Comparison of ENCODE assay signal across 13 cellular contexts in genomic region chr17:47852113-47852949, GRCh38. TPM values are rescaled to one million over a fixed set of nuclear protein-coding genes. Genes with fewer than 3 reads are reported as not detected.
DNase-seq lines count a peak whose midpoint lies in the region; ATAC-seq, FAIRE-seq and TF ChIP-seq lines count a peak whose summit lies in the region.
"Had no signal": no experiment of that assay in that cellular context is flagged by ENCODE, and none has a peak within 500 bp of the region (broad histone marks: within the 10 kb centered on the region; RNA-seq: fewer than 3 reads in every experiment).

No MANE protein-coding gene starts in this region.

- TF ChIP-seq EP300 in HepG2 (IDR thresholded peaks at IDR 0.05; ENCODE audit: low read depth in 2 of 2, low read length in 2 of 2) (no peak), HepG2 (CRISPR knock-in tag; IDR thresholded peaks at IDR 0.05; ENCODE audit: borderline replicate concordance) (no peak), stomach (IDR thresholded peaks at IDR 0.05) (no peak)

- H3K79me2 ChIP-seq in astrocyte (ENCODE audit: insufficient read depth, low read length) (no peaks in the 10 kb centered on the region), HepG2 (ENCODE audit: insufficient read depth, low read length) (no peaks in the 10 kb centered on the region)

- H3K4me2 ChIP-seq in astrocyte (ENCODE audit: low read length) (peak overlapping the region; percentile 63), HepG2 (ENCODE audit: low read depth, low read length) (no peak overlapping the region)
- H3K4me2 ChIP-seq: KMS-11 had no signal

- no peak overlapping the region for H3K27ac Mint-ChIP-seq in stimulated activated naive CD8-positive, alpha-beta T cell treated with anti-CD3 and anti-CD28 coated beads, Interleukin-15, Interleukin-2, amounts not matched to agents 100 ng/mL and 50 ng/mL, for 24 hours
- H3K27ac Mint-ChIP-seq in astrocyte (ENCODE audit: unreplicated experiment) = no peak overlapping the region

- H3K36me3 Mint-ChIP-seq in stimulated activated naive CD8-positive, alpha-beta T cell treated with anti-CD3 and anti-CD28 coated beads, Interleukin-15, Interleukin-2, amounts not matched to agents 100 ng/mL and 50 ng/mL, for 24 hours (ENCODE audit: low read depth) = no peaks in the 10 kb centered on the region
- H3K36me3 Mint-ChIP-seq in astrocyte (ENCODE audit: low read depth, unreplicated experiment) = peaks cover 3% of the 10 kb centered on the region

- intact Hi-C loops in HepG2 (cut with micrococcal nuclease; ENCODE audit: unreplicated experiment) (no loop called here), stomach (cut with DNase I; ENCODE audit: low total_unique reads) (no loop called here)

- WGBS in HepG2 (ENCODE audit: low lambda C conversion rate) = 68% methylated on average over 32 of the region's 32 CpGs
- WGBS in stomach, 5 donors = 19 to 41% (median 23%) methylated on average over 32 of the region's 32 CpGs

- H2AFZ ChIP-seq in astrocyte (ENCODE audit: low read depth, low read length) (no peak overlapping the region), HepG2 (ENCODE audit: low read length) (no peak overlapping the region)

- no peaks in the 10 kb centered on the region for H4K20me1 ChIP-seq in astrocyte (ENCODE audit: insufficient read depth, low read length)
- no peaks in the 10 kb centered on the region for H4K20me1 ChIP-seq in HepG2 (ENCODE audit: insufficient read depth, low read length)

- POLR2A ChIA-PET in HepG2 (lab: Yijun Ruan, JAX) = interaction anchor here (2.8 kb wide), 1 partner anchor 43 kb away, joined by 28 read pairs; the partner anchor contains the start of gene SP2

- peaks cover 82% of the 10 kb centered on the region for H3K27me3 Mint-ChIP-seq in stimulated activated naive CD8-positive, alpha-beta T cell treated with anti-CD3 and anti-CD28 coated beads, Interleukin-15, Interleukin-2, amounts not matched to agents 100 ng/mL and 50 ng/mL, for 24 hours
- peaks cover 69% of the 10 kb centered on the region for H3K27me3 Mint-ChIP-seq in astrocyte (ENCODE audit: low read depth, unreplicated experiment)

- no peak for FAIRE-seq in astrocyte (lab: Jason Lieb, UNC)
- no peak for FAIRE-seq in HepG2 (lab: Jason Lieb, UNC)

- no peak for TF ChIP-seq RAD21 in HepG2 (CRISPR knock-in tag; IDR thresholded peaks at IDR 0.05)

- H3K4me1 Mint-ChIP-seq in stimulated activated naive CD8-positive, alpha-beta T cell treated with anti-CD3 and anti-CD28 coated beads, Interleukin-15, Interleukin-2, amounts not matched to agents 100 ng/mL and 50 ng/mL, for 24 hours (ENCODE audit: low read depth) = peaks cover 16% of the 10 kb centered on the region
- H3K4me1 Mint-ChIP-seq in astrocyte (ENCODE audit: low read depth, unreplicated experiment) = peaks cover 10% of the 10 kb centered on the region

- in situ Hi-C loops in HepG2 (cut with HindIII; ENCODE audit: extremely low pct_ligation_motif_present, low pct_unique_long_range_greater_than_20kb) = no loop called here

- H3K9me3 ChIP-seq in astrocyte (ENCODE audit: insufficient read depth, low read depth, low read length) = no peaks in the 10 kb centered on the region
- no peaks in the 10 kb centered on the region for H3K9me3 ChIP-seq in HepG2 (ENCODE audit: low read length)
- H3K9me3 ChIP-seq in stomach = no peaks in the 10 kb centered on the region

- H3K27me3 ChIP-seq in astrocyte (ENCODE audit: insufficient read depth, low read length) (peaks cover 76% of the 10 kb centered on the region), HepG2 (ENCODE audit: control insufficient read depth in 1 of 2, insufficient read depth in 2 of 2, low read length in 2 of 2) (peaks cover 19 to 81% of the 10 kb centered on the region in 2 experiments), stomach (peaks cover 33 to 100% (median 96%) of the 10 kb centered on the region in 3 donors)

- TF ChIP-seq POLR2A in HepG2 (IDR thresholded peaks at IDR 0.05; ENCODE audit: insufficient read depth in 1 of 2, low read depth in 2 of 2, low read length in 2 of 2) = no peak
- no peak for TF ChIP-seq POLR2A in stomach (IDR thresholded peaks at IDR 0.05)

- BruUV-seq in HepG2 (replicated peaks; lab: Mats Ljungman, UMichigan) = no TSS peak

- H3K9me3 Mint-ChIP-seq in stimulated activated naive CD8-positive, alpha-beta T cell treated with anti-CD3 and anti-CD28 coated beads, Interleukin-15, Interleukin-2, amounts not matched to agents 100 ng/mL and 50 ng/mL, for 24 hours = no peaks in the 10 kb centered on the region
- H3K9me3 Mint-ChIP-seq in astrocyte (ENCODE audit: unreplicated experiment) = no peaks in the 10 kb centered on the region

- H3K9ac ChIP-seq in astrocyte (ENCODE audit: low read length) = no peak overlapping the region
- no peak overlapping the region for H3K9ac ChIP-seq in HepG2 (ENCODE audit: insufficient read depth, low read depth, low read length)
- H3K9ac ChIP-seq: KMS-11 had no signal

- peaks cover 18% of the 10 kb centered on the region for H3K4me1 ChIP-seq in astrocyte (ENCODE audit: insufficient read depth, low read length)
- peaks cover 12% of the 10 kb centered on the region for H3K4me1 ChIP-seq in HepG2 (ENCODE audit: insufficient read depth, low read length)
- peaks cover 24 to 34% (median 28%) of the 10 kb centered on the region in 4 donors for H3K4me1 ChIP-seq in stomach

- H3K27ac ChIP-seq in astrocyte (ENCODE audit: low read depth, low read length) (no peak overlapping the region), HepG2 (ENCODE audit: extremely low read length, insufficient read depth, low read length) (no peak overlapping the region), stomach (no peak overlapping the region)
- H3K27ac ChIP-seq: dorsolateral prefrontal cortex, KMS-11, PC-9 had no signal

- CTCF ChIA-PET in HepG2 (lab: Yijun Ruan, JAX; ENCODE audit: low intra/inter-chr PET ratio, low total read pairs) = no interaction called here

- H3K4me3 ChIP-seq in astrocyte (ENCODE audit: insufficient read depth, low read depth, low read length) (no peak overlapping the region), HepG2 (replicated peaks in 1 of 3; ENCODE audit: insufficient read depth in 1 of 3, low read depth in 2 of 3, low read length in 3 of 3) (no peak overlapping the region), stomach (no peak overlapping the region)

- no peaks in the 10 kb centered on the region for H3K36me3 ChIP-seq in astrocyte (ENCODE audit: insufficient read depth, low read length)
- no peaks in the 10 kb centered on the region for H3K36me3 ChIP-seq in HepG2 (replicated peaks in 1 of 2; ENCODE audit: control insufficient read depth in 1 of 2, insufficient read depth in 2 of 2, low read length in 2 of 2)
- no peaks in the 10 kb centered on the region for H3K36me3 ChIP-seq in stomach

- ATAC-seq in stimulated activated naive CD8-positive, alpha-beta T cell treated with anti-CD3 and anti-CD28 coated beads, Interleukin-15, Interleukin-2, amounts not matched to agents 100 U/mL and 50 U/mL, for 24 hours = no peak
- ATAC-seq in HepG2 (no peak), GM21717 (IDR thresholded peaks at IDR 0.05; ENCODE audit: unreplicated experiment) (no peak), HG03108 (IDR thresholded peaks at IDR 0.05; ENCODE audit: unreplicated experiment) (no peak)

- no peak for TF ChIP-seq CTCF in astrocyte (IDR thresholded peaks at IDR 0.05; ENCODE audit: insufficient read depth, low read depth, low read length)
- no peak for TF ChIP-seq CTCF in HepG2 (CRISPR knock-in tag; IDR thresholded peaks at IDR 0.05)
- TF ChIP-seq CTCF in stomach (IDR thresholded peaks at IDR 0.05) = no peak

- no peak for DNase-seq in stimulated activated naive CD8-positive, alpha-beta T cell treated with anti-CD3 and anti-CD28 coated beads, Interleukin-15, Interleukin-2, amounts not matched to agents 100 U/mL and 50 U/mL, for 24 hours
- DNase-seq in astrocyte (ENCODE audit: low read depth) (no peak), HepG2 (ENCODE audit: low spot score) (no peak), stomach (no peak), NCI-H82 (lab: John Stamatoyannopoulos, UW) (no peak)
- DNase-seq: dorsolateral prefrontal cortex; PC-9; stimulated activated CD8-positive, alpha-beta memory T cell treated with anti-CD3 and anti-CD28 coated beads, Interleukin-4, amount 100 ng/mL, for 48 hours; T-helper 9 cell had no signal

- H3K4me3 Mint-ChIP-seq in stimulated activated naive CD8-positive, alpha-beta T cell treated with anti-CD3 and anti-CD28 coated beads, Interleukin-15, Interleukin-2, amounts not matched to agents 100 ng/mL and 50 ng/mL, for 24 hours = peak overlapping the region; percentile 49
- peak overlapping the region; percentile 60 for H3K4me3 Mint-ChIP-seq in astrocyte (ENCODE audit: unreplicated experiment)

RNA-seq across cellular contexts. Expression of gene SP6, which starts 1.4 kb away (rescaled TPM):
- 1.3 and 1.6 TPM in 2 replicates for total RNA-seq in astrocyte
- 0.07 TPM in 1 of 2 replicates, not detected in the other for total RNA-seq in HepG2 (2016; rRNA removed; fragmentation: Illumina TruSeq; extraction: Trizol)
- total RNA-seq in HepG2 (2016; cell fraction: cytosol; rRNA removed; fragmentation: Illumina TruSeq; extraction: Trizol; ENCODE audit: low read depth) = not detected in 2 replicates
- total RNA-seq in HepG2 (2016; cell fraction: insoluble cytoplasmic fraction; rRNA removed; fragmentation: Illumina TruSeq; extraction: Trizol) = 0.04 TPM in 1 of 2 replicates, not detected in the other
- 0.03 and 0.10 TPM in 2 replicates for total RNA-seq in HepG2 (2016; cell fraction: membrane; rRNA removed; fragmentation: Illumina TruSeq; extraction: Trizol)
- total RNA-seq in HepG2 (2016; cell fraction: nucleus; rRNA removed; fragmentation: Illumina TruSeq; extraction: Trizol) = not detected in 2 replicates
- 0.07 and 0.09 TPM in 2 replicates for polyA plus RNA-seq in HepG2 (2011; rRNA removed)
- polyA plus RNA-seq in HepG2 (2011; cell fraction: cytosol; rRNA removed) = 0.05 and 0.07 TPM in 2 replicates
- polyA plus RNA-seq in HepG2 (2011; cell fraction: nucleus; rRNA removed) = 0.19 and 0.28 TPM in 2 replicates
- polyA plus RNA-seq in HepG2 (2012) = 0.09 TPM in 2 replicates
- not detected in 2 replicates for polyA plus RNA-seq in HepG2 (2016; cell fraction: cytosol; fragmentation: Illumina TruSeq; extraction: Trizol; ENCODE audit: low read depth)
- polyA plus RNA-seq in HepG2 (2016; cell fraction: insoluble cytoplasmic fraction; fragmentation: Illumina TruSeq; extraction: Trizol; ENCODE audit: low read depth) = 0.09 TPM in 1 of 2 replicates, not detected in the other
- polyA plus RNA-seq in HepG2 (2016; cell fraction: membrane; fragmentation: Illumina TruSeq; extraction: Trizol; ENCODE audit: low read depth) = not detected in 2 replicates
- polyA plus RNA-seq in HepG2 (2016; cell fraction: nucleus; fragmentation: Illumina TruSeq; extraction: Trizol; ENCODE audit: insufficient read depth, low read depth) = 0.15 and 0.19 TPM in 2 replicates
- 0.04 and 0.05 TPM in 2 replicates for polyA minus RNA-seq in HepG2 (2011; rRNA and poly(A)+ RNA removed; ENCODE audit: low replicate concordance)
- not detected in 2 replicates for polyA minus RNA-seq in HepG2 (2011; cell fraction: cytosol; rRNA and poly(A)+ RNA removed)
- polyA minus RNA-seq in HepG2 (2011; cell fraction: nucleus; rRNA and poly(A)+ RNA removed) = not detected in 2 replicates
- 1 to 10 TPM in 1 of 5 donors, under 1 TPM in 1, not detected in 3; 0.92 to 3.0 TPM for total RNA-seq in stomach
- under 1 TPM; 0.31 to 0.38 (median 0.31) TPM for polyA plus RNA-seq in stomach

RNA-seq across cellular contexts. Expression of gene SCRN2, which starts 11.3 kb away (rescaled TPM):
- 17.5 and 19.4 TPM in 2 replicates for total RNA-seq in astrocyte
- total RNA-seq in HepG2 (2016; rRNA removed; fragmentation: Illumina TruSeq; extraction: Trizol) = 15.0 and 29.5 TPM in 2 replicates
- total RNA-seq in HepG2 (2016; cell fraction: cytosol; rRNA removed; fragmentation: Illumina TruSeq; extraction: Trizol; ENCODE audit: low read depth) = 14.0 and 15.6 TPM in 2 replicates
- 14.9 and 29.8 TPM in 2 replicates for total RNA-seq in HepG2 (2016; cell fraction: insoluble cytoplasmic fraction; rRNA removed; fragmentation: Illumina TruSeq; extraction: Trizol)
- total RNA-seq in HepG2 (2016; cell fraction: membrane; rRNA removed; fragmentation: Illumina TruSeq; extraction: Trizol) = 9.4 and 10.4 TPM in 2 replicates
- 38.4 and 39.4 TPM in 2 replicates for total RNA-seq in HepG2 (2016; cell fraction: nucleus; rRNA removed; fragmentation: Illumina TruSeq; extraction: Trizol)
- polyA plus RNA-seq in HepG2 (2011; rRNA removed) = 21.7 and 28.6 TPM in 2 replicates
- 12.8 and 18.6 TPM in 2 replicates for polyA plus RNA-seq in HepG2 (2011; cell fraction: cytosol; rRNA removed)
- polyA plus RNA-seq in HepG2 (2011; cell fraction: nucleus; rRNA removed) = 254 and 255 TPM in 2 replicates
- polyA plus RNA-seq in HepG2 (2012) = 16.2 and 19.4 TPM in 2 replicates
- 2.8 and 3.6 TPM in 2 replicates for polyA plus RNA-seq in HepG2 (2016; cell fraction: cytosol; fragmentation: Illumina TruSeq; extraction: Trizol; ENCODE audit: low read depth)
- 11.1 and 13.6 TPM in 2 replicates for polyA plus RNA-seq in HepG2 (2016; cell fraction: insoluble cytoplasmic fraction; fragmentation: Illumina TruSeq; extraction: Trizol; ENCODE audit: low read depth)
- polyA plus RNA-seq in HepG2 (2016; cell fraction: membrane; fragmentation: Illumina TruSeq; extraction: Trizol; ENCODE audit: low read depth) = 4.4 and 5.4 TPM in 2 replicates
- polyA plus RNA-seq in HepG2 (2016; cell fraction: nucleus; fragmentation: Illumina TruSeq; extraction: Trizol; ENCODE audit: insufficient read depth, low read depth) = 76.0 and 78.1 TPM in 2 replicates
- polyA minus RNA-seq in HepG2 (2011; rRNA and poly(A)+ RNA removed; ENCODE audit: low replicate concordance) = 22.3 and 32.7 TPM in 2 replicates
- polyA minus RNA-seq in HepG2 (2011; cell fraction: cytosol; rRNA and poly(A)+ RNA removed) = 4.6 and 7.0 TPM in 2 replicates
- polyA minus RNA-seq in HepG2 (2011; cell fraction: nucleus; rRNA and poly(A)+ RNA removed) = 42.1 and 48.9 TPM in 2 replicates
- total RNA-seq in stomach = 10 to 100 TPM in 4 of 5 donors, 1 to 10 TPM in 1; 7.0 to 44.9 (median 22.2) TPM
- 10 to 100 TPM; 30.5 to 38.3 (median 32.1) TPM for polyA plus RNA-seq in stomach

RNA-seq across cellular contexts. Expression of gene LRRC46, which starts 20.9 kb away (rescaled TPM):
- total RNA-seq in astrocyte = 0.30 and 0.62 TPM in 2 replicates
- total RNA-seq in HepG2 (2016; rRNA removed; fragmentation: Illumina TruSeq; extraction: Trizol) = 0.09 and 0.13 TPM in 2 replicates
- 0.26 TPM in 1 of 2 replicates, not detected in the other for total RNA-seq in HepG2 (2016; cell fraction: cytosol; rRNA removed; fragmentation: Illumina TruSeq; extraction: Trizol; ENCODE audit: low read depth)
- 0.15 and 0.22 TPM in 2 replicates for total RNA-seq in HepG2 (2016; cell fraction: insoluble cytoplasmic fraction; rRNA removed; fragmentation: Illumina TruSeq; extraction: Trizol)
- total RNA-seq in HepG2 (2016; cell fraction: membrane; rRNA removed; fragmentation: Illumina TruSeq; extraction: Trizol) = 0.14 TPM in 1 of 2 replicates, not detected in the other
- 0.43 TPM in 1 of 2 replicates, not detected in the other for total RNA-seq in HepG2 (2016; cell fraction: nucleus; rRNA removed; fragmentation: Illumina TruSeq; extraction: Trizol)
- polyA plus RNA-seq in HepG2 (2011; rRNA removed) = 0.09 and 0.16 TPM in 2 replicates
- polyA plus RNA-seq in HepG2 (2011; cell fraction: cytosol; rRNA removed) = 0.15 and 0.18 TPM in 2 replicates
- 0.19 and 0.42 TPM in 2 replicates for polyA plus RNA-seq in HepG2 (2011; cell fraction: nucleus; rRNA removed)
- 0.70 and 0.75 TPM in 2 replicates for polyA plus RNA-seq in HepG2 (2012)
- 0.11 and 0.22 TPM in 2 replicates for polyA plus RNA-seq in HepG2 (2016; cell fraction: cytosol; fragmentation: Illumina TruSeq; extraction: Trizol; ENCODE audit: low read depth)
- 0.35 and 0.46 TPM in 2 replicates for polyA plus RNA-seq in HepG2 (2016; cell fraction: insoluble cytoplasmic fraction; fragmentation: Illumina TruSeq; extraction: Trizol; ENCODE audit: low read depth)
- 0.23 TPM in 2 replicates for polyA plus RNA-seq in HepG2 (2016; cell fraction: membrane; fragmentation: Illumina TruSeq; extraction: Trizol; ENCODE audit: low read depth)
- polyA plus RNA-seq in HepG2 (2016; cell fraction: nucleus; fragmentation: Illumina TruSeq; extraction: Trizol; ENCODE audit: insufficient read depth, low read depth) = 0.43 and 0.74 TPM in 2 replicates
- polyA minus RNA-seq in HepG2 (2011; rRNA and poly(A)+ RNA removed; ENCODE audit: low replicate concordance) = 0.46 and 1.2 TPM in 2 replicates
- polyA minus RNA-seq in HepG2 (2011; cell fraction: cytosol; rRNA and poly(A)+ RNA removed) = 0.44 and 0.59 TPM in 2 replicates
- polyA minus RNA-seq in HepG2 (2011; cell fraction: nucleus; rRNA and poly(A)+ RNA removed) = 0.62 TPM in 1 of 2 replicates, not detected in the other
- not detected for total RNA-seq in stomach
- polyA plus RNA-seq in stomach = under 1 TPM; 0.31 to 0.75 (median 0.48) TPM

RNA-seq across cellular contexts. Expression of gene MRPL10, which starts 21.0 kb away (rescaled TPM):
- 29.8 and 33.2 TPM in 2 replicates for total RNA-seq in astrocyte
- total RNA-seq in HepG2 (2016; rRNA removed; fragmentation: Illumina TruSeq; extraction: Trizol) = 56.7 and 59.7 TPM in 2 replicates
- total RNA-seq in HepG2 (2016; cell fraction: cytosol; rRNA removed; fragmentation: Illumina TruSeq; extraction: Trizol; ENCODE audit: low read depth) = 23.2 and 23.8 TPM in 2 replicates
- 54.4 and 59.8 TPM in 2 replicates for total RNA-seq in HepG2 (2016; cell fraction: insoluble cytoplasmic fraction; rRNA removed; fragmentation: Illumina TruSeq; extraction: Trizol)
- 57.6 and 61.5 TPM in 2 replicates for total RNA-seq in HepG2 (2016; cell fraction: membrane; rRNA removed; fragmentation: Illumina TruSeq; extraction: Trizol)
- total RNA-seq in HepG2 (2016; cell fraction: nucleus; rRNA removed; fragmentation: Illumina TruSeq; extraction: Trizol) = 27.0 and 27.8 TPM in 2 replicates
- polyA plus RNA-seq in HepG2 (2011; rRNA removed) = 149 and 157 TPM in 2 replicates
- 163 and 193 TPM in 2 replicates for polyA plus RNA-seq in HepG2 (2011; cell fraction: cytosol; rRNA removed)
- 84.2 and 97.9 TPM in 2 replicates for polyA plus RNA-seq in HepG2 (2011; cell fraction: nucleus; rRNA removed)
- 98.1 and 124 TPM in 2 replicates for polyA plus RNA-seq in HepG2 (2012)
- 32.0 and 36.2 TPM in 2 replicates for polyA plus RNA-seq in HepG2 (2016; cell fraction: cytosol; fragmentation: Illumina TruSeq; extraction: Trizol; ENCODE audit: low read depth)
- polyA plus RNA-seq in HepG2 (2016; cell fraction: insoluble cytoplasmic fraction; fragmentation: Illumina TruSeq; extraction: Trizol; ENCODE audit: low read depth) = 90.1 and 104 TPM in 2 replicates
- 63.3 and 69.4 TPM in 2 replicates for polyA plus RNA-seq in HepG2 (2016; cell fraction: membrane; fragmentation: Illumina TruSeq; extraction: Trizol; ENCODE audit: low read depth)
- 52.7 and 55.5 TPM in 2 replicates for polyA plus RNA-seq in HepG2 (2016; cell fraction: nucleus; fragmentation: Illumina TruSeq; extraction: Trizol; ENCODE audit: insufficient read depth, low read depth)
- polyA minus RNA-seq in HepG2 (2011; rRNA and poly(A)+ RNA removed; ENCODE audit: low replicate concordance) = 135 and 309 TPM in 2 replicates
- 101 and 106 TPM in 2 replicates for polyA minus RNA-seq in HepG2 (2011; cell fraction: cytosol; rRNA and poly(A)+ RNA removed)
- polyA minus RNA-seq in HepG2 (2011; cell fraction: nucleus; rRNA and poly(A)+ RNA removed) = 28.0 and 36.1 TPM in 2 replicates
- total RNA-seq in stomach = 10 to 100 TPM in 4 of 5 donors, 1 to 10 TPM in 1; 7.8 to 85.2 (median 24.6) TPM
- 10 to 100 TPM; 37.1 to 69.7 (median 38.1) TPM for polyA plus RNA-seq in stomach

RNA-seq across cellular contexts. Expression of gene OSBPL7, which starts 30.7 kb away (rescaled TPM):
- total RNA-seq in astrocyte = 20.7 and 21.4 TPM in 2 replicates
- 1.0 and 4.7 TPM in 2 replicates for total RNA-seq in HepG2 (2016; rRNA removed; fragmentation: Illumina TruSeq; extraction: Trizol)
- total RNA-seq in HepG2 (2016; cell fraction: cytosol; rRNA removed; fragmentation: Illumina TruSeq; extraction: Trizol; ENCODE audit: low read depth) = 4.5 and 4.7 TPM in 2 replicates
- 1.3 and 5.6 TPM in 2 replicates for total RNA-seq in HepG2 (2016; cell fraction: insoluble cytoplasmic fraction; rRNA removed; fragmentation: Illumina TruSeq; extraction: Trizol)
- 1.4 and 1.5 TPM in 2 replicates for total RNA-seq in HepG2 (2016; cell fraction: membrane; rRNA removed; fragmentation: Illumina TruSeq; extraction: Trizol)
- total RNA-seq in HepG2 (2016; cell fraction: nucleus; rRNA removed; fragmentation: Illumina TruSeq; extraction: Trizol) = 6.6 and 9.7 TPM in 2 replicates
- polyA plus RNA-seq in HepG2 (2011; rRNA removed) = 6.6 and 8.3 TPM in 2 replicates
- polyA plus RNA-seq in HepG2 (2011; cell fraction: cytosol; rRNA removed) = 0.99 and 1.7 TPM in 2 replicates
- 86.7 and 120 TPM in 2 replicates for polyA plus RNA-seq in HepG2 (2011; cell fraction: nucleus; rRNA removed)
- 4.1 and 5.4 TPM in 2 replicates for polyA plus RNA-seq in HepG2 (2012)
- polyA plus RNA-seq in HepG2 (2016; cell fraction: cytosol; fragmentation: Illumina TruSeq; extraction: Trizol; ENCODE audit: low read depth) = 0.20 and 0.32 TPM in 2 replicates
- polyA plus RNA-seq in HepG2 (2016; cell fraction: insoluble cytoplasmic fraction; fragmentation: Illumina TruSeq; extraction: Trizol; ENCODE audit: low read depth) = 0.56 and 1.2 TPM in 2 replicates
- 0.27 and 0.42 TPM in 2 replicates for polyA plus RNA-seq in HepG2 (2016; cell fraction: membrane; fragmentation: Illumina TruSeq; extraction: Trizol; ENCODE audit: low read depth)
- 20.6 and 21.2 TPM in 2 replicates for polyA plus RNA-seq in HepG2 (2016; cell fraction: nucleus; fragmentation: Illumina TruSeq; extraction: Trizol; ENCODE audit: insufficient read depth, low read depth)
- polyA minus RNA-seq in HepG2 (2011; rRNA and poly(A)+ RNA removed; ENCODE audit: low replicate concordance) = 7.4 and 11.6 TPM in 2 replicates
- 1.6 TPM in 2 replicates for polyA minus RNA-seq in HepG2 (2011; cell fraction: cytosol; rRNA and poly(A)+ RNA removed)
- polyA minus RNA-seq in HepG2 (2011; cell fraction: nucleus; rRNA and poly(A)+ RNA removed) = 16.1 and 23.1 TPM in 2 replicates
- total RNA-seq in stomach = 100 to 1,000 TPM in 3 of 5 donors, 10 to 100 TPM in 2; 26.3 to 330 (median 141) TPM
- 10 to 100 TPM in 2 of 3 donors, 1 to 10 TPM in 1; 7.9 to 22.6 (median 19.4) TPM for polyA plus RNA-seq in stomach
